8 cellular contexts compared by ENCODE assay signal in genomic region chr3:48989796-48990635, GRCh38.
A peak's percentile ranks its signal among the peaks of the same experiment; 100 is the strongest.
DNase-seq lines count a peak whose midpoint lies in the region; ATAC-seq lines count a peak whose summit lies in the region.

P4HTM (plus strand) TSS chr3:48990241; CDS start chr3:48990257, 16 bp downstream.

- ATAC-seq in HG03039 (IDR thresholded peaks at IDR 0.05; ENCODE audit: unreplicated experiment) = peak; percentile 43

- DNase-seq in NCI-H2081 (lab: John Stamatoyannopoulos, UW) = peak; percentile 39 to 67
- no peak for DNase-seq in NCI-H2081 treated with DMSO at 0.1 percent for 48 hours (lab: John Stamatoyannopoulos, UW)
- DNase-seq in NCI-H748 (lab: John Stamatoyannopoulos, UW; ENCODE audit: unreplicated experiment) = peak; percentile 77
- peak; percentile 67 to 77 for DNase-seq in activated CD8-positive, alpha-beta memory T cell treated with anti-CD3 and anti-CD28 coated beads for 1 hour (ENCODE audit: extremely low read depth in 1 of 2, low read depth in 1 of 2)
- DNase-seq in effector CD4-positive, alpha-beta T cell = peak; percentile 70
- peak; percentile 90 for DNase-seq in medulla oblongata (ENCODE audit: extremely low spot score)
- DNase-seq in stimulated activated CD4-positive, alpha-beta T cell treated with anti-CD3 and anti-CD28 coated beads, TNF-alpha, amount 100 ng/mL, for 4 hours (ENCODE audit: low read depth in 3 of 3) = peak; percentile 62 to 84 (median 79)
